ENCODE assay signal across 9 cellular contexts in the genomic region with DNA sequence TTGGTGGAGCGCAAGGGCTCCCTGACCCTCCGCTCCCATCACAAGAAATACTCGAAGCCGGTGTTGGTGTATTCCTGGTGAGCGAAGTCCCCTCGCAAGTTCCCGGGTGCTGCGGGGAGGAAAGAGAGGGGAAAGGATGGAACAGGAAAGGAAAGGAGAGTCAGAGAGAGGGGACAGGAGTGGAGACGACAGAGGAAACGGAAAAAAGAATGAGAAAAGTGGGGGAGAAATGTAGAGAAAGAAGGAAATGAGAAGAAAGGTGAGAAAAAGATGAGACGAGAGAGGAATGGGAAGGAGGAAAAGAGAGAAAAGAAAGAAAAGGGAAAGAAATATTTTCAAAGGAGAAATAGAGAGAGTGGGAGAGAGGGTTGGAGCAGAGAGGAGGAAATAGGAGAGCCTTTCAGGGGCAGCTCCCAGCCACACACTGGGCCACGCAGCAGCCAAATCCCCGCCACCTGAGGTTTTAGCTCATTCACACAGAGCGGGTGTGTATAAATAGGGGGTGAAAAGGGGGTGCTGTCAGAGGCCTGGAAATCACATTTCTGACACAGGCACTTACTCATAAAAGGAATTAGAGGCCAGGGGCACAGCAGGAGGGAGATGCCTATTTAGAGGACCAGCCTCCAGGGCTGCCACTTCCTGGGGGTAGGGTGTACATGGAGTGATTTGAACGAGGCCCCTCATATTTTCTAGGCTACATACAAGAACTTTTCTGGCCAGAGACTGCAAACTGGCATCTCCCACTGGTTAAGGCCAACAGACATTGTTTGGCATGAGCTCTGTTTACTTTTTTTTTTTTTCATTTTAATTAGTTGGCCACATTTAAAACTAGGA. TPM values are rescaled to one million over a fixed set of nuclear protein-coding genes. Genes with fewer than 3 reads are reported as not detected.
DNase-seq lines count a peak whose midpoint lies in the region; ATAC-seq and TF ChIP-seq lines count a peak whose summit lies in the region.
"Had no signal": no experiment of that assay in that cellular context is flagged by ENCODE, and none has a peak within 500 bp of the region (broad histone marks: within the 10 kb centered on the region; RNA-seq: fewer than 3 reads in every experiment).

No MANE protein-coding gene starts in this region.

- H3K4ac ChIP-seq in neuronal stem cell (ENCODE audit: low read length): no peak overlapping the region

- H3K36me3 Mint-ChIP-seq in Calu3 (ENCODE audit: insufficient read depth, unreplicated experiment) (peaks cover 12% of the 10 kb centered on the region), T-cell (no peaks in the 10 kb centered on the region)

- DNase-seq in Calu3: no peak
- no peak for DNase-seq in T-cell
- no peak for DNase-seq in epithelial cell of proximal tubule (ENCODE audit: low read depth)
- no peak for DNase-seq in neuronal stem cell (ENCODE audit: low spot score)
- DNase-seq in NCI-H69 (lab: John Stamatoyannopoulos, UW): no peak
- DNase-seq in NCI-H774 (lab: John Stamatoyannopoulos, UW): no peak
- DNase-seq: Right ventricle myocardium superior had no signal

- intact Hi-C loops in Calu3 (cut with micrococcal nuclease; ENCODE audit: unreplicated experiment): no loop called here

- H2BK120ac ChIP-seq in neuronal stem cell (ENCODE audit: low read depth, low read length): no peak overlapping the region

- 100% methylated on average over 3 of the region's 15 CpGs for WGBS in neuronal stem cell (ENCODE audit: extremely low coverage in 2 of 2, insufficient read length in 2 of 2, insufficient replicate concordance in 1 of 2), 2 donors

- no peaks in the 10 kb centered on the region for H3K36me3 ChIP-seq in neuronal stem cell (replicated peaks in 1 of 2; ENCODE audit: control insufficient read depth in 2 of 2, insufficient read depth in 2 of 2, low read length in 2 of 2)

- H2BK5ac ChIP-seq in neuronal stem cell (ENCODE audit: low read length): no peak overlapping the region

- POLR2A ChIA-PET in T-cell (lab: Charles Lee): interaction anchor here (0.6 kb wide), 3 partner anchors 11 to 433 kb away, joined by 3 to 4 read pairs (median 3); no protein-coding TSS in a partner anchor

- no peak overlapping the region for H3K27ac ChIP-seq in neuronal stem cell (replicated peaks; ENCODE audit: low read length)
- H3K27ac ChIP-seq: epithelial cell of prostate had no signal

- no peaks in the 10 kb centered on the region for H3K27me3 Mint-ChIP-seq in Calu3 (ENCODE audit: unreplicated experiment)
- peaks cover 18 to 35% of the 10 kb centered on the region in 2 donors for H3K27me3 Mint-ChIP-seq in T-cell

- H2AK5ac ChIP-seq in neuronal stem cell (ENCODE audit: low read depth, low read length): no peak overlapping the region

- no peak overlapping the region for H3K18ac ChIP-seq in neuronal stem cell (ENCODE audit: low read length)

- ATAC-seq in T-cell (replicated peaks in 1 of 4): no peak
- no peak for ATAC-seq in HG02852 (IDR thresholded peaks at IDR 0.05; ENCODE audit: unreplicated experiment)

- H3K9ac ChIP-seq in neuronal stem cell (ENCODE audit: low read depth, low read length, poor library complexity): no peak overlapping the region

- peak overlapping the region; percentile 78 for H3K4me2 ChIP-seq in neuronal stem cell (ENCODE audit: insufficient read depth, low read length, poor library complexity, severe bottlenecking)

- no peak for TF ChIP-seq CTCF in Calu3 (IDR thresholded peaks at IDR 0.05; ENCODE audit: unreplicated experiment)
- TF ChIP-seq CTCF in epithelial cell of proximal tubule (conservative IDR thresholded peaks at IDR 0.05; ENCODE audit: low read depth, low read length): no peak

- H3K9me3 Mint-ChIP-seq in Calu3 (ENCODE audit: low read depth, unreplicated experiment): no peaks in the 10 kb centered on the region
- no peaks in the 10 kb centered on the region for H3K9me3 Mint-ChIP-seq in T-cell

- H3K23ac ChIP-seq in neuronal stem cell (ENCODE audit: low read depth, low read length, poor library complexity): no peak overlapping the region

- H3K27ac Mint-ChIP-seq in Calu3 (ENCODE audit: unreplicated experiment) (peak overlapping the region; percentile 57), T-cell (no peak overlapping the region)

- BruUV-seq in Calu3 (replicated peaks; lab: Mats Ljungman, UMichigan): no TSS peak

- H3K4me3 ChIP-seq in epithelial cell of proximal tubule (ENCODE audit: low read depth, low read length): peak overlapping the region; percentile 47
- H3K4me3 ChIP-seq in neuronal stem cell (ENCODE audit: low read length in 2 of 2): peak overlapping the region in 1 of 2 donors; percentile 79

- peaks cover 3 to 6% of the 10 kb centered on the region in 2 donors for H3K4me1 ChIP-seq in neuronal stem cell (ENCODE audit: control insufficient read depth in 2 of 2, insufficient read depth in 1 of 2, low read depth in 1 of 2, low read length in 2 of 2)

- no peaks in the 10 kb centered on the region for H3K9me3 ChIP-seq in neuronal stem cell (replicated peaks in 1 of 2; ENCODE audit: control insufficient read depth in 2 of 2, insufficient read depth in 1 of 2, low read depth in 1 of 2, low read length in 2 of 2)

- CTCF ChIA-PET in Calu3 (lab: Charles Lee): no interaction called here
- CTCF ChIA-PET in T-cell (lab: Charles Lee): no interaction called here

- peak overlapping the region; percentile 70 for H3K4me3 Mint-ChIP-seq in Calu3 (ENCODE audit: low read depth, unreplicated experiment)
- H3K4me3 Mint-ChIP-seq in T-cell: peak overlapping the region in 2 of 3 donors; percentile 64 to 80

- peaks cover 9% of the 10 kb centered on the region for H3K4me1 Mint-ChIP-seq in Calu3 (ENCODE audit: low read depth, unreplicated experiment)
- peaks cover 15 to 40% (median 17%) of the 10 kb centered on the region in 3 donors for H3K4me1 Mint-ChIP-seq in T-cell

- H4K91ac ChIP-seq in neuronal stem cell (ENCODE audit: low read depth, low read length, poor library complexity): no peak overlapping the region

- H3K79me1 ChIP-seq in neuronal stem cell (ENCODE audit: low read depth, low read length): no peaks in the 10 kb centered on the region

- no peak overlapping the region for H2BK12ac ChIP-seq in neuronal stem cell (ENCODE audit: low read length)

- peak overlapping the region; percentile 44 for H2AFZ ChIP-seq in neuronal stem cell (ENCODE audit: low read length)

- H2BK15ac ChIP-seq in neuronal stem cell (ENCODE audit: low read length): no peak overlapping the region

- no peak overlapping the region for H4K8ac ChIP-seq in neuronal stem cell (ENCODE audit: low read depth, low read length)

- no peak overlapping the region for H3K14ac ChIP-seq in neuronal stem cell (ENCODE audit: low read length)

- H3K27me3 ChIP-seq in neuronal stem cell (ENCODE audit: control insufficient read depth in 3 of 3, insufficient read depth in 3 of 3, low read depth in 1 of 3, low read length in 3 of 3): no peaks in the 10 kb centered on the region

RNA-seq across cellular contexts. Expression of a gene that starts 0.6 kb away (rescaled TPM):
- 3.4 and 4.3 TPM in 2 replicates for total RNA-seq in Calu3 (2022)
- total RNA-seq in T-cell: not detected
- total RNA-seq in epithelial cell of proximal tubule: 0.63 TPM in 1 of 2 replicates, not detected in the other
- polyA plus RNA-seq in neuronal stem cell (2013, experiment 1 of 2): 0.18 TPM
- polyA plus RNA-seq in neuronal stem cell (2013, experiment 2 of 2): 0.18 TPM
- total RNA-seq: Right ventricle myocardium superior had no signal
